23 cellular contexts compared by ENCODE assay signal in genomic region chr6:166924531-166924930, GRCh38. TPM values are rescaled to one million over a fixed set of nuclear protein-coding genes. Genes with fewer than 3 reads are reported as not detected.
DNase-seq lines count a peak whose midpoint lies in the region; ATAC-seq, FAIRE-seq and TF ChIP-seq lines count a peak whose summit lies in the region.
"Had no signal": no experiment of that assay in that cellular context is flagged by ENCODE, and none has a peak within 500 bp of the region (broad histone marks: within the 10 kb centered on the region; RNA-seq: fewer than 3 reads in every experiment).

No MANE protein-coding gene starts in this region.

- ATAC-seq in activated CD8-positive, alpha-beta memory T cell treated with anti-CD3 and anti-CD28 coated beads, Interleukin-2, amount 10 ng/mL, durations not matched to agents 7 days and 5 days: no peak
- ATAC-seq in left lobe of liver (no peak), HG03280 (IDR thresholded peaks at IDR 0.05; ENCODE audit: unreplicated experiment) (no peak)
- ATAC-seq in stimulated activated naive B cell treated with anti-CD40 and anti-IgM and Interleukin-4, amounts not matched to agents 10 μg/mL and 1 μg/mL and 100 μg/mL, for 72 hours (replicated peaks): no peak
- ATAC-seq: PC-3 had no signal

- CTCF ChIA-PET in activated CD8-positive, alpha-beta memory T cell treated with anti-CD3 and anti-CD28 coated beads, Interleukin-2, amount 10 ng/mL, durations not matched to agents 7 days and 5 days (lab: Charles Lee): no interaction called here

- H3K27ac Mint-ChIP-seq in activated CD8-positive, alpha-beta memory T cell treated with anti-CD3 and anti-CD28 coated beads, Interleukin-2, amount 10 ng/mL, durations not matched to agents 7 days and 5 days: no peak overlapping the region
- no peak overlapping the region for H3K27ac Mint-ChIP-seq in osteocyte (ENCODE audit: unreplicated experiment)
- peak overlapping the region; percentile 2 for H3K27ac Mint-ChIP-seq in stimulated activated naive B cell treated with anti-CD40 and anti-IgM and Interleukin-4, amounts not matched to agents 10 μg/mL and 1 μg/mL and 100 μg/mL, for 72 hours

- no peaks in the 10 kb centered on the region for H3K9me3 Mint-ChIP-seq in activated CD8-positive, alpha-beta memory T cell treated with anti-CD3 and anti-CD28 coated beads, Interleukin-2, amount 10 ng/mL, durations not matched to agents 7 days and 5 days (ENCODE audit: low read depth)
- no peaks in the 10 kb centered on the region for H3K9me3 Mint-ChIP-seq in osteocyte (ENCODE audit: unreplicated experiment)
- H3K9me3 Mint-ChIP-seq in stimulated activated naive B cell treated with anti-CD40 and anti-IgM and Interleukin-4, amounts not matched to agents 10 μg/mL and 1 μg/mL and 100 μg/mL, for 72 hours: no peaks in the 10 kb centered on the region
- H3K9me3 Mint-ChIP-seq: CD14-positive monocyte had no signal

- no peak for FAIRE-seq in frontal cortex (lab: Jason Lieb, UNC)

- H3K27me3 Mint-ChIP-seq in activated CD8-positive, alpha-beta memory T cell treated with anti-CD3 and anti-CD28 coated beads, Interleukin-2, amount 10 ng/mL, durations not matched to agents 7 days and 5 days: no peaks in the 10 kb centered on the region
- no peaks in the 10 kb centered on the region for H3K27me3 Mint-ChIP-seq in osteocyte (ENCODE audit: unreplicated experiment)
- H3K27me3 Mint-ChIP-seq in stimulated activated naive B cell treated with anti-CD40 and anti-IgM and Interleukin-4, amounts not matched to agents 10 μg/mL and 1 μg/mL and 100 μg/mL, for 72 hours: no peaks in the 10 kb centered on the region

- H3K4me3 Mint-ChIP-seq in activated CD8-positive, alpha-beta memory T cell treated with anti-CD3 and anti-CD28 coated beads, Interleukin-2, amount 10 ng/mL, durations not matched to agents 7 days and 5 days: no peak overlapping the region
- no peak overlapping the region for H3K4me3 Mint-ChIP-seq in osteocyte (ENCODE audit: unreplicated experiment)
- H3K4me3 Mint-ChIP-seq in stimulated activated naive B cell treated with anti-CD40 and anti-IgM and Interleukin-4, amounts not matched to agents 10 μg/mL and 1 μg/mL and 100 μg/mL, for 72 hours: no peak overlapping the region
- H3K4me3 Mint-ChIP-seq: CD14-positive monocyte had no signal

- DNase-seq in activated CD8-positive, alpha-beta memory T cell treated with anti-CD3 and anti-CD28 coated beads for 24 hours: peak; percentile 28
- no peak for DNase-seq in activated CD8-positive, alpha-beta memory T cell treated with anti-CD3 and anti-CD28 coated beads, Interleukin-2, amount 10 ng/mL, durations not matched to agents 7 days and 5 days
- DNase-seq in left lobe of liver (ENCODE audit: low spot score) (peak; percentile 12), osteocyte (ENCODE audit: extremely low spot score, unreplicated experiment) (peak; percentile 63), frontal cortex (ENCODE audit: low spot score in 2 of 2) (no peak), UCSD-AML1 (lab: John Stamatoyannopoulos, UW; ENCODE audit: unreplicated experiment) (no peak)
- DNase-seq in stimulated activated naive B cell treated with anti-CD40 and anti-IgM and Interleukin-4, amounts not matched to agents 10 μg/mL and 1 μg/mL and 100 μg/mL, for 72 hours: no peak
- DNase-seq: BE2C; DMS153; DND-41; GM23248; H7; KBM-7; NCI-H1105 treated with DMSO at 0.1 percent for 48 hours; NCI-H2029 treated with DMSO at 0.1 percent for 48 hours; NCI-H446 treated with DMSO at 0.1 percent for 48 hours; NCI-H526; NCI-H82; NK-92 treated with Interleukin-12 subunit alpha and Interleukin-12 subunit beta, amount 100 ng/mL, for 24 hours; PC-3; SJCRH30 had no signal

- TF ChIP-seq CTCF in osteocyte (IDR thresholded peaks at IDR 0.05): no peak

- H3K4me1 Mint-ChIP-seq in activated CD8-positive, alpha-beta memory T cell treated with anti-CD3 and anti-CD28 coated beads, Interleukin-2, amount 10 ng/mL, durations not matched to agents 7 days and 5 days: no peaks in the 10 kb centered on the region
- no peaks in the 10 kb centered on the region for H3K4me1 Mint-ChIP-seq in osteocyte (ENCODE audit: unreplicated experiment)
- peaks cover 16 to 26% of the 10 kb centered on the region in 2 donors for H3K4me1 Mint-ChIP-seq in stimulated activated naive B cell treated with anti-CD40 and anti-IgM and Interleukin-4, amounts not matched to agents 10 μg/mL and 1 μg/mL and 100 μg/mL, for 72 hours
- H3K4me1 Mint-ChIP-seq: CD14-positive monocyte had no signal

- no peaks in the 10 kb centered on the region for H3K36me3 Mint-ChIP-seq in activated CD8-positive, alpha-beta memory T cell treated with anti-CD3 and anti-CD28 coated beads, Interleukin-2, amount 10 ng/mL, durations not matched to agents 7 days and 5 days
- no peaks in the 10 kb centered on the region for H3K36me3 Mint-ChIP-seq in osteocyte (ENCODE audit: unreplicated experiment)
- H3K36me3 Mint-ChIP-seq in stimulated activated naive B cell treated with anti-CD40 and anti-IgM and Interleukin-4, amounts not matched to agents 10 μg/mL and 1 μg/mL and 100 μg/mL, for 72 hours: peaks cover 10 to 21% of the 10 kb centered on the region in 2 donors

RNA-seq across cellular contexts. Expression of gene RNASET2, which starts 31.8 kb away (rescaled TPM):
- total RNA-seq in activated CD8-positive, alpha-beta memory T cell treated with anti-CD3 and anti-CD28 coated beads, Interleukin-2, amount 10 ng/mL, durations not matched to agents 7 days and 5 days: 10 to 100 TPM; 28.8 to 46.6 TPM
- 22.3 TPM for total RNA-seq in left lobe of liver
- 20.3 and 22.3 TPM in 2 replicates for total RNA-seq in osteocyte
- 16.7 TPM for total RNA-seq in frontal cortex

Comparison
In these comparisons a context has a peak if more than half of its experiments do, and no peak if none do; other contexts are left out.
1. DNase-seq: peak in activated CD8-positive, alpha-beta memory T cell treated with anti-CD3 and anti-CD28 coated beads for 24 hours (single experiment), left lobe of liver (single experiment) and osteocyte (single experiment); none in activated CD8-positive, alpha-beta memory T cell treated with anti-CD3 and anti-CD28 coated beads, Interleukin-2, amount 10 ng/mL, durations not matched to agents 7 days and 5 days (single experiment), stimulated activated naive B cell treated with anti-CD40 and anti-IgM and Interleukin-4, amounts not matched to agents 10 μg/mL and 1 μg/mL and 100 μg/mL, for 72 hours (single experiment), frontal cortex (0 of 2) and UCSD-AML1 (single experiment).